Comparison of ENCODE assay signal across 27 cellular contexts in the genomic region with DNA sequence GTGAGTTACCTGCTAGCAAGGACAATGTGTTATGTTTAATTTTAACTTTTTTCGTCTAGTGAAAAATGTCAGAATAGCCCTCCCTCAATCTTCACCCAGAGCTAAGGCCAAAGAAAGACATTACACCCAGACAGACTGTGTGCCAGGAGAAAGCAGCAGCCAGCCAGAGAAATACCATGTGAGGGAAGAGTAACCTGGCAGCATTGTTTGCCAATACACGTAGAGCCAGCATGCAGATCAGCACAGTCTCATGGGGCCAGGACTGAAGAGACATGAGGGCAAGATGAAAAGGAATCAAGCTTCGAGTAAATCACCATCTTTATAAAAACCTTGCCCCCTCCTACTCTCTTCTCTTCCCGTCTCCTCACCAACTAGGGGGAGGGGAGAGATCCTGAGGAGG.
"Had no signal": no experiment of that assay in that cellular context is flagged by ENCODE, and none has a peak within 500 bp of the region (broad histone marks: within the 10 kb centered on the region; RNA-seq: fewer than 3 reads in every experiment).

No MANE protein-coding gene starts in this region.

- H3K27ac ChIP-seq: esophagus squamous epithelium, neutrophil, pancreas, sigmoid colon, skin epidermis, spleen, testis, tibial artery had no signal

- H3K4me1 Mint-ChIP-seq: mesothelial cell of epicardium; naive B cell; stimulated activated memory B cell treated with anti-CD40 and anti-IgM and Interleukin-4, amounts not matched to agents 10 μg/mL and 1 μg/mL and 100 μg/mL, for 72 hours had no signal

- H3K36me3 ChIP-seq: esophagus squamous epithelium, neutrophil, pancreas, sigmoid colon, spleen, tibial artery had no signal

- H3K4me3 Mint-ChIP-seq: effector memory CD8-positive, alpha-beta T cell; mesothelial cell of epicardium; naive B cell; natural killer cell treated with Interleukin-12 subunit alpha and Interleukin-12 subunit beta and Interleukin-15 and Interleukin-18, amount 100 ng/mL, for 72 hours; neural crest cell; stimulated activated memory B cell treated with anti-CD40 and anti-IgM and Interleukin-4, amounts not matched to agents 10 μg/mL and 1 μg/mL and 100 μg/mL, for 72 hours; type B pancreatic cell had no signal

- H3K4me1 ChIP-seq: sigmoid colon, testis, tibial artery had no signal

- H3K27me3 ChIP-seq: pancreas, sigmoid colon, testis had no signal

- H3K36me3 Mint-ChIP-seq: mesothelial cell of epicardium; naive B cell; natural killer cell treated with Interleukin-12 subunit alpha and Interleukin-12 subunit beta and Interleukin-15 and Interleukin-18, amount 100 ng/mL, for 72 hours; stimulated activated memory B cell treated with anti-CD40 and anti-IgM and Interleukin-4, amounts not matched to agents 10 μg/mL and 1 μg/mL and 100 μg/mL, for 72 hours; type B pancreatic cell had no signal

- H3K9me3 Mint-ChIP-seq: effector memory CD8-positive, alpha-beta T cell; mesothelial cell of epicardium; naive B cell; natural killer cell treated with Interleukin-12 subunit alpha and Interleukin-12 subunit beta and Interleukin-15 and Interleukin-18, amount 100 ng/mL, for 72 hours; neural crest cell; stimulated activated memory B cell treated with anti-CD40 and anti-IgM and Interleukin-4, amounts not matched to agents 10 μg/mL and 1 μg/mL and 100 μg/mL, for 72 hours; type B pancreatic cell had no signal

- H3K27ac Mint-ChIP-seq: effector memory CD8-positive, alpha-beta T cell; mesothelial cell of epicardium; naive B cell; natural killer cell treated with Interleukin-12 subunit alpha and Interleukin-12 subunit beta and Interleukin-15 and Interleukin-18, amount 100 ng/mL, for 72 hours; stimulated activated memory B cell treated with anti-CD40 and anti-IgM and Interleukin-4, amounts not matched to agents 10 μg/mL and 1 μg/mL and 100 μg/mL, for 72 hours; type B pancreatic cell had no signal

- H3K9me3 ChIP-seq: esophagus squamous epithelium, mucosa of descending colon, neutrophil, pancreas, sigmoid colon, spleen, testis, tibial artery had no signal

- H3K4me3 ChIP-seq: esophagus squamous epithelium, lung, mucosa of descending colon, pancreas, sigmoid colon, skin epidermis, spleen, testis, tibial artery had no signal

- FAIRE-seq: endometrium, frontal cortex, islet of Langerhans, pancreas had no signal

- ATAC-seq: effector memory CD8-positive, alpha-beta T cell; mucosa of descending colon; stimulated activated memory B cell treated with anti-CD40 and anti-IgM and Interleukin-4, amounts not matched to agents 10 μg/mL and 1 μg/mL and 100 μg/mL, for 72 hours; stimulated activated naive CD8-positive, alpha-beta T cell treated with anti-CD3 and anti-CD28 coated beads, Interleukin-15, Interleukin-2, amounts not matched to agents 100 U/mL and 50 U/mL, for 24 hours had no signal

- DNase-seq: cortex of kidney; effector memory CD8-positive, alpha-beta T cell; erythroblast; esophagus squamous epithelium; hippocampal formation; left cardiac atrium; mucosa of descending colon; naive B cell; pancreas; sigmoid colon; spleen; stimulated activated CD4-positive, alpha-beta T cell treated with anti-CD3 and anti-CD28 coated beads, Interleukin-4, amount 100 ng/mL, for 4 hours; stimulated activated naive CD8-positive, alpha-beta T cell treated with anti-CD3 and anti-CD28 coated beads, Interleukin-15, Interleukin-2, amounts not matched to agents 100 U/mL and 50 U/mL, for 24 hours; substantia nigra; testis; tibial artery had no signal
